In genomic region chr7:21543528-21544302, GRCh38 we compare ENCODE assay signal across 9 cellular contexts. TPM values are rescaled to one million over a fixed set of nuclear protein-coding genes. Genes with fewer than 3 reads are reported as not detected.
DNase-seq lines count a peak whose midpoint lies in the region; ATAC-seq and TF ChIP-seq lines count a peak whose summit lies in the region.
"Had no signal": no experiment of that assay in that cellular context is flagged by ENCODE, and none has a peak within 500 bp of the region (broad histone marks: within the 10 kb centered on the region; RNA-seq: fewer than 3 reads in every experiment).

No MANE protein-coding gene starts in this region.

- intact Hi-C loops in Panc1 (cut with micrococcal nuclease; ENCODE audit: unreplicated experiment) (no loop called here), esophagus muscularis mucosa (cut with DNase I) (loop anchor here (10.0 kb wide), 1 partner anchor 231 kb away; no protein-coding TSS in a partner anchor)

- no peak overlapping the region for H3K14ac ChIP-seq in trophoblast cell (ENCODE audit: low read length)

- peak overlapping the region; percentile 33 to 56 for H3K4me3 ChIP-seq in Panc1 (ENCODE audit: low read depth in 2 of 2, low read length in 2 of 2)
- peak overlapping the region; percentile 61 to 74 (median 68) for H3K4me3 ChIP-seq in esophagus muscularis mucosa
- peak overlapping the region; percentile 72 for H3K4me3 ChIP-seq in trophoblast cell (ENCODE audit: low read depth, low read length)
- no peak overlapping the region for H3K4me3 ChIP-seq in BE2C (ENCODE audit: low read depth, low read length)

- H2AK5ac ChIP-seq in trophoblast cell (ENCODE audit: low read length): no peak overlapping the region

- no peaks in the 10 kb centered on the region for H3K79me2 ChIP-seq in trophoblast cell (ENCODE audit: control insufficient read depth, insufficient read depth, low read length, poor library complexity)

- CTCF ChIA-PET in Panc1 (lab: Charles Lee): no interaction called here

- H3K23ac ChIP-seq in trophoblast cell (ENCODE audit: low read length): no peak overlapping the region

- H3K27ac ChIP-seq in Panc1 (ENCODE audit: low read length): no peak overlapping the region
- peak overlapping the region; percentile 53 to 78 (median 59) for H3K27ac ChIP-seq in esophagus muscularis mucosa (replicated peaks in 1 of 4)
- no peak overlapping the region for H3K27ac ChIP-seq in trophoblast cell (ENCODE audit: low read depth, low read length)
- H3K27ac ChIP-seq: C4-2B had no signal

- H3K18ac ChIP-seq in trophoblast cell (ENCODE audit: low read length): no peak overlapping the region

- H3K4me2 ChIP-seq in trophoblast cell (ENCODE audit: low read length): peak overlapping the region; percentile 98

- H3K9me3 ChIP-seq in Panc1 (ENCODE audit: control insufficient read depth, insufficient read depth, low read depth, low read length) (no peaks in the 10 kb centered on the region), esophagus muscularis mucosa (no peaks in the 10 kb centered on the region), trophoblast cell (ENCODE audit: insufficient read depth, low read depth, low read length) (no peaks in the 10 kb centered on the region), BE2C (no peaks in the 10 kb centered on the region)

- peak overlapping the region; percentile 42 for H3K27ac Mint-ChIP-seq in T-helper 1 cell treated with Interleukin-12 subunit alpha and Interleukin-12 subunit beta and Interleukin-4 antibody, amounts not matched to agents 30 μg/mL and 1 μg/mL, for 36 hours

- no peak overlapping the region for H3K4ac ChIP-seq in trophoblast cell (ENCODE audit: low read depth, low read length)

- H3K27me3 ChIP-seq in Panc1 (ENCODE audit: control insufficient read depth, insufficient read depth, low read length) (peaks cover 47% of the 10 kb centered on the region), esophagus muscularis mucosa (peaks cover 0 to 12% (median 0%) of the 10 kb centered on the region in 4 donors), trophoblast cell (ENCODE audit: insufficient read depth, low read length) (no peaks in the 10 kb centered on the region), BE2C (peaks cover 65% of the 10 kb centered on the region)

- H3K4me1 ChIP-seq in Panc1 (ENCODE audit: control insufficient read depth, insufficient read depth, low read length) (peaks cover 9% of the 10 kb centered on the region), esophagus muscularis mucosa (peaks cover 13 to 31% (median 16%) of the 10 kb centered on the region in 4 donors), trophoblast cell (ENCODE audit: control insufficient read depth in 1 of 2, insufficient read depth in 2 of 2, low read length in 2 of 2) (peaks cover 3 to 5% of the 10 kb centered on the region in 2 experiments), BE2C (no peaks in the 10 kb centered on the region)

- ATAC-seq in Panc1 (peak; percentile 64), GM19463 (IDR thresholded peaks at IDR 0.05; ENCODE audit: unreplicated experiment) (no peak)

- TF ChIP-seq CTCF in Panc1 (IDR thresholded peaks at IDR 0.05) (no peak), esophagus muscularis mucosa (IDR thresholded peaks at IDR 0.05) (no peak), BE2C (IDR thresholded peaks at IDR 0.05; ENCODE audit: low read depth, low read length) (no peak)

- no peak for DNase-seq in T-helper 1 cell
- no peak for DNase-seq in Panc1 (ENCODE audit: low read depth, low spot score)
- no peak for DNase-seq in esophagus muscularis mucosa (ENCODE audit: extremely low spot score)
- DNase-seq in trophoblast cell: peak; percentile 19 to 35
- no peak for DNase-seq in ureter (ENCODE audit: low spot score)
- no peak for DNase-seq in BE2C

- H3K9ac ChIP-seq in trophoblast cell (ENCODE audit: low read length): no peak overlapping the region

- H2BK120ac ChIP-seq in trophoblast cell (ENCODE audit: insufficient read depth, low read length, poor library complexity): no peak overlapping the region

- H3K4me1 Mint-ChIP-seq in T-helper 1 cell treated with Interleukin-12 subunit alpha and Interleukin-12 subunit beta and Interleukin-4 antibody, amounts not matched to agents 30 μg/mL and 1 μg/mL, for 36 hours (ENCODE audit: low read depth): peaks cover 20% of the 10 kb centered on the region

- peaks cover 6% of the 10 kb centered on the region for H3K36me3 Mint-ChIP-seq in T-helper 1 cell treated with Interleukin-12 subunit alpha and Interleukin-12 subunit beta and Interleukin-4 antibody, amounts not matched to agents 30 μg/mL and 1 μg/mL, for 36 hours (ENCODE audit: low read depth)

- H2BK5ac ChIP-seq in trophoblast cell (ENCODE audit: low read depth, low read length, poor library complexity): no peak overlapping the region

- H4K8ac ChIP-seq in trophoblast cell (ENCODE audit: low read depth, low read length): no peak overlapping the region

- H3K27me3 Mint-ChIP-seq in T-helper 1 cell treated with Interleukin-12 subunit alpha and Interleukin-12 subunit beta and Interleukin-4 antibody, amounts not matched to agents 30 μg/mL and 1 μg/mL, for 36 hours (ENCODE audit: low read depth): peaks cover 55% of the 10 kb centered on the region

- in situ Hi-C loops in Panc1 (cut with HindIII; ENCODE audit: low pct_unique_long_range_greater_than_20kb, low sequenced_read_pairs): no loop called here

- TF ChIP-seq EP300 in esophagus muscularis mucosa (IDR thresholded peaks at IDR 0.05): no peak

- POLR2A ChIA-PET in Panc1 (lab: Charles Lee): no interaction called here

- peaks cover 1% of the 10 kb centered on the region for H3K79me1 ChIP-seq in trophoblast cell (ENCODE audit: low read length)

- H4K12ac ChIP-seq in trophoblast cell (ENCODE audit: low read depth, low read length): no peak overlapping the region

- H3K9me3 Mint-ChIP-seq in T-helper 1 cell treated with Interleukin-12 subunit alpha and Interleukin-12 subunit beta and Interleukin-4 antibody, amounts not matched to agents 30 μg/mL and 1 μg/mL, for 36 hours: no peaks in the 10 kb centered on the region

- no peaks in the 10 kb centered on the region for H3K36me3 ChIP-seq in Panc1 (ENCODE audit: control insufficient read depth, insufficient read depth, low read length)
- no peaks in the 10 kb centered on the region for H3K36me3 ChIP-seq in esophagus muscularis mucosa
- no peaks in the 10 kb centered on the region for H3K36me3 ChIP-seq in trophoblast cell (ENCODE audit: control insufficient read depth in 1 of 2, insufficient read depth in 2 of 2, low read length in 2 of 2)
- H3K36me3 ChIP-seq in BE2C: no peaks in the 10 kb centered on the region

- no peak for TF ChIP-seq POLR2A in esophagus muscularis mucosa (IDR thresholded peaks at IDR 0.05; ENCODE audit: low read depth)

- H3K4me3 Mint-ChIP-seq in T-helper 1 cell treated with Interleukin-12 subunit alpha and Interleukin-12 subunit beta and Interleukin-4 antibody, amounts not matched to agents 30 μg/mL and 1 μg/mL, for 36 hours: peak overlapping the region; percentile 82

- no TSS peak for BruUV-seq in Panc1 (replicated peaks; lab: Mats Ljungman, UMichigan)

- WGBS in esophagus muscularis mucosa: 9% methylated on average over 23 of the region's 31 CpGs
- no CpG with 5 or more reads among the region's 31 CpGs for WGBS in trophoblast cell (ENCODE audit: extremely low coverage, insufficient coverage, insufficient read length)

- peak overlapping the region; percentile 58 for H2AFZ ChIP-seq in trophoblast cell (ENCODE audit: insufficient read depth, low read length, poor library complexity)

- no peak overlapping the region for H2BK12ac ChIP-seq in trophoblast cell (ENCODE audit: low read length)

- H4K91ac ChIP-seq in trophoblast cell (ENCODE audit: low read depth, low read length): no peak overlapping the region

RNA-seq across cellular contexts. Expression of gene DNAH11, which starts 0.9 kb away (rescaled TPM):
- total RNA-seq in Panc1 (2021; ENCODE audit: unreplicated experiment): 0.15 TPM
- polyA plus RNA-seq in Panc1 (2012; ENCODE audit: insufficient read length): 0.12 TPM
- 10 to 100 TPM in 3 of 4 donors, 1 to 10 TPM in 1; 8.7 to 16.6 (median 13.1) TPM for total RNA-seq in esophagus muscularis mucosa
- 0.17 and 0.38 TPM in 2 replicates for polyA plus RNA-seq in trophoblast cell (2013)
- total RNA-seq in ureter: 0.94 TPM
- polyA plus RNA-seq in BE2C (2012; ENCODE audit: insufficient read depth, insufficient read length, low read depth): not detected

Comparison
In these comparisons a context has a peak if more than half of its experiments do, and no peak if none do; other contexts are left out.
1. DNase-seq: peak in trophoblast cell (2 of 2); none in T-helper 1 cell (0 of 5), Panc1 (single experiment), esophagus muscularis mucosa (single experiment), ureter (single experiment) and BE2C (single experiment).
2. H3K27ac ChIP-seq: peak in esophagus muscularis mucosa (4 of 4); none in Panc1 (single experiment) and trophoblast cell (single experiment).